ENCODE assay signal across 9 cellular contexts in genomic region chr6:149484733-149485700, GRCh38. TPM values are rescaled to one million over a fixed set of nuclear protein-coding genes. Genes with fewer than 3 reads are reported as not detected.
DNase-seq lines count a peak whose midpoint lies in the region; ATAC-seq and TF ChIP-seq lines count a peak whose summit lies in the region.
"Had no signal": no experiment of that assay in that cellular context is flagged by ENCODE, and none has a peak within 500 bp of the region (broad histone marks: within the 10 kb centered on the region; RNA-seq: fewer than 3 reads in every experiment).

TSS of gene ZC3H12D (minus strand) at chr6:149485014. CDS start at chr6:149474543, 10,471 bp downstream.

- no peaks in the 10 kb centered on the region for H3K9me3 Mint-ChIP-seq in activated naive CD8-positive, alpha-beta T cell (ENCODE audit: low read depth)

- H3K4me3 Mint-ChIP-seq in activated naive CD8-positive, alpha-beta T cell: peak within 1 kb of the TSS; percentile 99

- H3K27me3 ChIP-seq in SJSA1 (replicated peaks) (no peaks in the 10 kb centered on the region), right lobe of liver (no peaks in the 10 kb centered on the region)

- H3K36me3 ChIP-seq in SJSA1 (no peaks in the 10 kb centered on the region), right lobe of liver (no peaks in the 10 kb centered on the region)

- no peak for TF ChIP-seq CTCF in right lobe of liver (IDR thresholded peaks at IDR 0.05)

- peak; percentile 57 to 65 for DNase-seq in SJSA1 (ENCODE audit: low read depth in 1 of 2, low spot score in 2 of 2)
- DNase-seq in right lobe of liver: peak in 1 of 3 donors; percentile 40
- DNase-seq in stimulated activated CD8-positive, alpha-beta memory T cell treated with anti-CD3 and anti-CD28 coated beads, Interleukin-7, amount 100 ng/mL, for 48 hours (ENCODE audit: extremely low read depth in 1 of 2, low read depth in 1 of 2): peak; percentile 50 to 69
- no peak for DNase-seq in NCI-H1092 treated with DMSO at 0.1 percent for 48 hours (lab: John Stamatoyannopoulos, UW)
- no peak for DNase-seq in medulla oblongata (ENCODE audit: extremely low spot score)

- 36% methylated on average over 13 of the region's 22 CpGs for WGBS in right lobe of liver (ENCODE audit: insufficient coverage, low coverage, low lambda C conversion rate, missing lambda C conversion rate)

- H3K27me3 Mint-ChIP-seq in activated naive CD8-positive, alpha-beta T cell: no peaks in the 10 kb centered on the region

- peak within 1 kb of the TSS; percentile 99 for H3K27ac Mint-ChIP-seq in activated naive CD8-positive, alpha-beta T cell

- no peak within 1 kb of the TSS for H3K4me3 ChIP-seq in SJSA1
- H3K4me3 ChIP-seq in right lobe of liver: no peak within 1 kb of the TSS

- H3K27ac ChIP-seq in SJSA1 (no peak within 1 kb of the TSS), right lobe of liver (peak within 1 kb of the TSS in 2 of 3 donors; percentile 24 to 83)

- peaks cover 85% of the 10 kb centered on the region for H3K4me1 Mint-ChIP-seq in activated naive CD8-positive, alpha-beta T cell (ENCODE audit: low read depth)

- no peak for TF ChIP-seq POLR2A in right lobe of liver (IDR thresholded peaks at IDR 0.05)

- intact Hi-C loops in right lobe of liver (cut with DNase I): no loop called here

- peaks cover 6% of the 10 kb centered on the region for H3K36me3 Mint-ChIP-seq in activated naive CD8-positive, alpha-beta T cell

- H3K4me1 ChIP-seq in SJSA1 (replicated peaks) (peaks cover 14% of the 10 kb centered on the region), right lobe of liver (no peaks in the 10 kb centered on the region)

- ATAC-seq in GM18873 (IDR thresholded peaks at IDR 0.05; ENCODE audit: low FRiP score, unreplicated experiment) (peak; percentile 36), HG03066 (IDR thresholded peaks at IDR 0.05; ENCODE audit: low read depth, unreplicated experiment) (peak; percentile 22), right lobe of liver (peak; percentile 28 to 54 (median 38))

- H3K9me3 ChIP-seq in SJSA1 (replicated peaks) (no peaks in the 10 kb centered on the region), right lobe of liver (no peaks in the 10 kb centered on the region)

RNA-seq across cellular contexts. Expression of gene ZC3H12D, which starts in this region (rescaled TPM):
- total RNA-seq in SJSA1 (2014; rRNA removed; shearing (Covaris generic)): not detected in 2 replicates
- total RNA-seq in right lobe of liver: 1 to 10 TPM in 1 of 6 experiments, under 1 TPM in 5; 0.49 to 1.4 (median 0.90) TPM
- total RNA-seq: kidney epithelial cell had no signal

Comparison
In these comparisons a context has a peak if more than half of its experiments do, and no peak if none do; other contexts are left out.
1. Peak in DNase-seq in SJSA1; RNA of the gene not detected or under 1 TPM.
2. DNase-seq: peak in stimulated activated CD8-positive, alpha-beta memory T cell treated with anti-CD3 and anti-CD28 coated beads, Interleukin-7, amount 100 ng/mL, for 48 hours (2 of 2); none in NCI-H1092 treated with DMSO at 0.1 percent for 48 hours (single experiment) and medulla oblongata (single experiment).
3. Peak in every context shown above with its lines, with median percentiles within 50 percentile points of each other: ATAC-seq.